Comparison of ENCODE assay signal across 26 cellular contexts in genomic region chr10:43215758-43216455, GRCh38. TPM values are rescaled to one million over a fixed set of nuclear protein-coding genes. Genes with fewer than 3 reads are reported as not detected.
"Had no signal": no experiment of that assay in that cellular context is flagged by ENCODE, and none has a peak within 500 bp of the region (broad histone marks: within the 10 kb centered on the region; RNA-seq: fewer than 3 reads in every experiment).

No MANE protein-coding gene starts in this region.

- H3K9me3 ChIP-seq: body of pancreas, left lung, mucosa of descending colon, prostate gland, right atrium auricular region, testis, upper lobe of left lung had no signal

- H3K4me1 Mint-ChIP-seq: activated naive CD8-positive, alpha-beta T cell treated with anti-CD3 and anti-CD28 coated beads for 36 hours; activated T-helper 17 cell treated with anti-CD3 and anti-CD28 coated beads, Interleukin-2, amount 50 U/mL, for 72 hours; naive B cell; T-cell had no signal

- H3K36me3 ChIP-seq: left lung, neural progenitor cell, prostate gland, right atrium auricular region, upper lobe of left lung had no signal

- H3K9me3 Mint-ChIP-seq: activated CD4-positive, alpha-beta T cell treated with anti-CD3 and anti-CD28 coated beads, Interleukin-2, amount 10 ng/mL, durations not matched to agents 24 days and 14 days; activated CD8-positive, alpha-beta T cell treated with anti-CD3 and anti-CD28 coated beads for 36 hours; activated naive CD8-positive, alpha-beta T cell treated with anti-CD3 and anti-CD28 coated beads for 36 hours; activated T-helper 17 cell treated with anti-CD3 and anti-CD28 coated beads, Interleukin-2, amount 50 U/mL, for 72 hours; dendritic cell treated with granulocyte-macrophage colony-stimulating factor and Interleukin-4, amounts not matched to agents 40 ng/mL and 50 ng/mL, for 4 days; naive B cell; neural progenitor cell; stimulated activated naive CD8-positive, alpha-beta T cell treated with anti-CD3 and anti-CD28 coated beads, Interleukin-15, amount 100 ng/mL, for 72 hours; T-cell; WTC11 had no signal

- H3K27ac ChIP-seq: body of pancreas, left lung, neural progenitor cell, prostate gland, right atrium auricular region, testis, upper lobe of left lung had no signal

- ATAC-seq: activated CD8-positive, alpha-beta T cell treated with anti-CD3 and anti-CD28 coated beads for 36 hours; activated T-helper 17 cell treated with anti-CD3 and anti-CD28 coated beads, Interleukin-2, amount 50 U/mL, for 72 hours; body of pancreas; left lung; mucosa of descending colon; stimulated activated naive CD8-positive, alpha-beta T cell treated with anti-CD3 and anti-CD28 coated beads, Interleukin-15, amount 100 ng/mL, for 72 hours; T-cell; WTC11 had no signal

- H3K27me3 Mint-ChIP-seq: activated CD4-positive, alpha-beta T cell treated with anti-CD3 and anti-CD28 coated beads, Interleukin-2, amount 10 ng/mL, durations not matched to agents 24 days and 14 days; activated CD8-positive, alpha-beta T cell treated with anti-CD3 and anti-CD28 coated beads for 36 hours; activated naive CD8-positive, alpha-beta T cell treated with anti-CD3 and anti-CD28 coated beads for 36 hours; activated T-helper 17 cell treated with anti-CD3 and anti-CD28 coated beads, Interleukin-2, amount 50 U/mL, for 72 hours had no signal

- H3K36me3 Mint-ChIP-seq: activated naive CD8-positive, alpha-beta T cell treated with anti-CD3 and anti-CD28 coated beads for 36 hours; naive B cell; neural progenitor cell; T-cell; WTC11 had no signal

- H3K4me3 Mint-ChIP-seq: activated CD4-positive, alpha-beta T cell treated with anti-CD3 and anti-CD28 coated beads, Interleukin-2, amount 10 ng/mL, durations not matched to agents 24 days and 14 days; activated CD8-positive, alpha-beta T cell treated with anti-CD3 and anti-CD28 coated beads for 36 hours; activated naive CD8-positive, alpha-beta T cell treated with anti-CD3 and anti-CD28 coated beads for 36 hours; activated T-helper 17 cell treated with anti-CD3 and anti-CD28 coated beads, Interleukin-2, amount 50 U/mL, for 72 hours; dendritic cell treated with granulocyte-macrophage colony-stimulating factor and Interleukin-4, amounts not matched to agents 40 ng/mL and 50 ng/mL, for 4 days; naive B cell; neural progenitor cell; stimulated activated naive CD8-positive, alpha-beta T cell treated with anti-CD3 and anti-CD28 coated beads, Interleukin-15, amount 100 ng/mL, for 72 hours; T-cell; WTC11 had no signal

- DNase-seq: activated CD4-positive, alpha-beta T cell treated with anti-CD3 and anti-CD28 coated beads, Interleukin-2, amount 10 ng/mL, durations not matched to agents 24 days and 14 days; activated CD8-positive, alpha-beta T cell treated with anti-CD3 and anti-CD28 coated beads for 36 hours; activated naive CD4-positive, alpha-beta T cell; activated naive CD8-positive, alpha-beta T cell treated with anti-CD3 and anti-CD28 coated beads for 36 hours; activated T-cell treated with anti-CD3 and anti-CD28 coated beads, Interleukin-2, amount 50 U/mL, for 1 hour; amniotic stem cell; body of pancreas; central memory CD4-positive, alpha-beta T cell; effector memory CD4-positive, alpha-beta T cell; mammary epithelial cell; naive B cell; stimulated activated CD4-positive, alpha-beta T cell treated with anti-CD3 and anti-CD28 coated beads, Interleukin-15, amount 100 ng/mL, for 24 hours; stimulated activated CD4-positive, alpha-beta T cell treated with anti-CD3 and anti-CD28 coated beads, Interleukin-2, amount 100 ng/mL, for 48 hours; stimulated activated naive CD8-positive, alpha-beta T cell treated with anti-CD3 and anti-CD28 coated beads, Interleukin-15, amount 100 ng/mL, for 72 hours; T-cell; testis had no signal

- H3K4me1 ChIP-seq: body of pancreas, left lung, neural progenitor cell, prostate gland, testis, upper lobe of left lung had no signal

- H3K27ac Mint-ChIP-seq: activated CD4-positive, alpha-beta T cell treated with anti-CD3 and anti-CD28 coated beads, Interleukin-2, amount 10 ng/mL, durations not matched to agents 24 days and 14 days; activated CD8-positive, alpha-beta T cell treated with anti-CD3 and anti-CD28 coated beads for 36 hours; activated naive CD8-positive, alpha-beta T cell treated with anti-CD3 and anti-CD28 coated beads for 36 hours; activated T-helper 17 cell treated with anti-CD3 and anti-CD28 coated beads, Interleukin-2, amount 50 U/mL, for 72 hours; dendritic cell treated with granulocyte-macrophage colony-stimulating factor and Interleukin-4, amounts not matched to agents 40 ng/mL and 50 ng/mL, for 4 days; naive B cell; neural progenitor cell; stimulated activated naive CD8-positive, alpha-beta T cell treated with anti-CD3 and anti-CD28 coated beads, Interleukin-15, amount 100 ng/mL, for 72 hours; T-cell; WTC11 had no signal

- H3K4me3 ChIP-seq: body of pancreas, left lung, mucosa of descending colon, neural progenitor cell, prostate gland, right atrium auricular region, testis, upper lobe of left lung had no signal

- H3K27me3 ChIP-seq: body of pancreas, neural progenitor cell, right atrium auricular region, testis, upper lobe of left lung had no signal

RNA-seq across cellular contexts. Expression of gene RASGEF1A, which starts 51.0 kb away (rescaled TPM):
- total RNA-seq: osteocyte had no signal
